Comparison of ENCODE assay signal across 1 cellular context in the genomic region with DNA sequence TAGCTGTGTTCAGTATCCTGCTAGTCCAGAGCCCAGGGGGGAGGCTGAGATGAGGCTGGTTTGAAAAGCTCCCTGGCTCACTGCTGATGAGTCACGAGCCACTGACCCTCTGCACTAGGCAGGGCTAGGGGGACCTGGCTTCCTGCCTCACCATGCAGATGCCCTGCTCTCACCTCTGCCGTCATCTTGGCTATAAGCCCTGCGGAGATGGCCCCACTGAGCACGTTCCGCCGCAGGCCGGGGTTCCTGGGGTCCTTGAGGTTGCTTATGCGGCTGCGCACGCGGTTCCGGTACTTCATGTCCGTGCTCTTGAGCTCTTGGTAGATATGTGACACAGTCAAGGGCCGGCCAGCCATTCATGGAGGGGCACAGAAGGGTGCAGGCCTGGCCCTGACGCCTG.
TF ChIP-seq lines count a peak whose summit lies in the region.

No MANE protein-coding gene starts in this region.

TF ChIP-seq in SK-N-SH, 30 proteins besides CTCF, POLR2A, EP300 and RAD21:
- TF ChIP-seq, protein P1, sequence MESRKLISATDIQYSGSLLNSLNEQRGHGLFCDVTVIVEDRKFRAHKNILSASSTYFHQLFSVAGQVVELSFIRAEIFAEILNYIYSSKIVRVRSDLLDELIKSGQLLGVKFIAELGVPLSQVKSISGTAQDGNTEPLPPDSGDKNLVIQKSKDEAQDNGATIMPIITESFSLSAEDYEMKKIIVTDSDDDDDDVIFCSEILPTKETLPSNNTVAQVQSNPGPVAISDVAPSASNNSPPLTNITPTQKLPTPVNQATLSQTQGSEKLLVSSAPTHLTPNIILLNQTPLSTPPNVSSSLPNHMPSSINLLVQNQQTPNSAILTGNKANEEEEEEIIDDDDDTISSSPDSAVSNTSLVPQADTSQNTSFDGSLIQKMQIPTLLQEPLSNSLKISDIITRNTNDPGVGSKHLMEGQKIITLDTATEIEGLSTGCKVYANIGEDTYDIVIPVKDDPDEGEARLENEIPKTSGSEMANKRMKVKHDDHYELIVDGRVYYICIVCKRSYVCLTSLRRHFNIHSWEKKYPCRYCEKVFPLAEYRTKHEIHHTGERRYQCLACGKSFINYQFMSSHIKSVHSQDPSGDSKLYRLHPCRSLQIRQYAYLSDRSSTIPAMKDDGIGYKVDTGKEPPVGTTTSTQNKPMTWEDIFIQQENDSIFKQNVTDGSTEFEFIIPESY (IDR thresholded peaks at IDR 0.05; ENCODE audit: borderline replicate concordance, low read depth): no peak
- TF ChIP-seq RCOR1 (IDR thresholded peaks at IDR 0.05; ENCODE audit: low read length): no peak
- no peak for TF ChIP-seq GABPA (IDR thresholded peaks at IDR 0.05; ENCODE audit: low read depth)
- peak; percentile 77 for TF ChIP-seq NFIC (IDR thresholded peaks at IDR 0.05; ENCODE audit: borderline replicate concordance)
- TF ChIP-seq ELF1 (IDR thresholded peaks at IDR 0.05): no peak
- no peak for TF ChIP-seq TEAD4 (IDR thresholded peaks at IDR 0.05; ENCODE audit: borderline replicate concordance, insufficient read depth)
- no peak; the same call in 1 of the 2 replicates for TF ChIP-seq JUND (IDR thresholded peaks at IDR 0.05)
- TF ChIP-seq SMC3 (IDR thresholded peaks at IDR 0.05; ENCODE audit: low read depth, low read length): no peak
- peak; percentile 82 for TF ChIP-seq FOSL2 (IDR thresholded peaks at IDR 0.05; ENCODE audit: borderline replicate concordance, low read depth)
- TF ChIP-seq SIN3A (IDR thresholded peaks at IDR 0.05; ENCODE audit: borderline replicate concordance, low read depth, low read length): no peak
- TF ChIP-seq, protein P2, sequence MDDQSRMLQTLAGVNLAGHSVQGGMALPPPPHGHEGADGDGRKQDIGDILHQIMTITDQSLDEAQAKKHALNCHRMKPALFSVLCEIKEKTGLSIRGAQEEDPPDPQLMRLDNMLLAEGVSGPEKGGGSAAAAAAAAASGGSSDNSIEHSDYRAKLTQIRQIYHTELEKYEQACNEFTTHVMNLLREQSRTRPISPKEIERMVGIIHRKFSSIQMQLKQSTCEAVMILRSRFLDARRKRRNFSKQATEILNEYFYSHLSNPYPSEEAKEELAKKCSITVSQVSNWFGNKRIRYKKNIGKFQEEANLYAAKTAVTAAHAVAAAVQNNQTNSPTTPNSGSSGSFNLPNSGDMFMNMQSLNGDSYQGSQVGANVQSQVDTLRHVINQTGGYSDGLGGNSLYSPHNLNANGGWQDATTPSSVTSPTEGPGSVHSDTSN (IDR thresholded peaks at IDR 0.05): no peak
- TF ChIP-seq RXRA (IDR thresholded peaks at IDR 0.05; ENCODE audit: borderline replicate concordance, low read depth): no peak; the same call in 1 of the 2 replicates
- TF ChIP-seq TCF12 (IDR thresholded peaks at IDR 0.05): peak; percentile 52; the same call in 1 of the 2 replicates
- TF ChIP-seq MXI1 (IDR thresholded peaks at IDR 0.05; ENCODE audit: low read depth, low read length): no peak
- TF ChIP-seq EZH2phosphoT487 (IDR thresholded peaks at IDR 0.05; ENCODE audit: borderline replicate concordance, low read depth): no peak
- TF ChIP-seq, protein P3, sequence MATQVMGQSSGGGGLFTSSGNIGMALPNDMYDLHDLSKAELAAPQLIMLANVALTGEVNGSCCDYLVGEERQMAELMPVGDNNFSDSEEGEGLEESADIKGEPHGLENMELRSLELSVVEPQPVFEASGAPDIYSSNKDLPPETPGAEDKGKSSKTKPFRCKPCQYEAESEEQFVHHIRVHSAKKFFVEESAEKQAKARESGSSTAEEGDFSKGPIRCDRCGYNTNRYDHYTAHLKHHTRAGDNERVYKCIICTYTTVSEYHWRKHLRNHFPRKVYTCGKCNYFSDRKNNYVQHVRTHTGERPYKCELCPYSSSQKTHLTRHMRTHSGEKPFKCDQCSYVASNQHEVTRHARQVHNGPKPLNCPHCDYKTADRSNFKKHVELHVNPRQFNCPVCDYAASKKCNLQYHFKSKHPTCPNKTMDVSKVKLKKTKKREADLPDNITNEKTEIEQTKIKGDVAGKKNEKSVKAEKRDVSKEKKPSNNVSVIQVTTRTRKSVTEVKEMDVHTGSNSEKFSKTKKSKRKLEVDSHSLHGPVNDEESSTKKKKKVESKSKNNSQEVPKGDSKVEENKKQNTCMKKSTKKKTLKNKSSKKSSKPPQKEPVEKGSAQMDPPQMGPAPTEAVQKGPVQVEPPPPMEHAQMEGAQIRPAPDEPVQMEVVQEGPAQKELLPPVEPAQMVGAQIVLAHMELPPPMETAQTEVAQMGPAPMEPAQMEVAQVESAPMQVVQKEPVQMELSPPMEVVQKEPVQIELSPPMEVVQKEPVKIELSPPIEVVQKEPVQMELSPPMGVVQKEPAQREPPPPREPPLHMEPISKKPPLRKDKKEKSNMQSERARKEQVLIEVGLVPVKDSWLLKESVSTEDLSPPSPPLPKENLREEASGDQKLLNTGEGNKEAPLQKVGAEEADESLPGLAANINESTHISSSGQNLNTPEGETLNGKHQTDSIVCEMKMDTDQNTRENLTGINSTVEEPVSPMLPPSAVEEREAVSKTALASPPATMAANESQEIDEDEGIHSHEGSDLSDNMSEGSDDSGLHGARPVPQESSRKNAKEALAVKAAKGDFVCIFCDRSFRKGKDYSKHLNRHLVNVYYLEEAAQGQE (IDR thresholded peaks at IDR 0.05; ENCODE audit: low read depth, low read length): no peak
